In the genomic region with DNA sequence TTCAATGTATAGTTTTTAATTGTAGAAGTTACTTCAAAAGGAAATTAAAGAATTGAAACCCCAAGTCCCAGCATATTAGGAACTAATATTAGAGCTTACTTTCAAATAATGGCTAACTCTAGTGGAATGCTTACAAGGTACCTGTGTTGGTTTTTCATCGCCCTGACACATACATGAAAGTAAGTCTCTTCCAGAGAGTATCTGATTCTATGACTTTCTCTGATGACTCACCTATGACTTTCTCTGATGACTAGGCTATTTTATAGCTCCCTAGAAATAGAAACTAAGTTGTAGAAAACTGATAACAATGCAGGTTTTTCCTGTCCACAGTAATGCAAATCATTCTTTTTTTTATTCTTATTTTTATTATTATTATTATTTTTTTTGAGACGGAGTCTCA, we compare ENCODE assay signal across 9 cellular contexts. TPM values are rescaled to one million over a fixed set of nuclear protein-coding genes. Genes with fewer than 3 reads are reported as not detected.
A peak's percentile ranks its signal among the peaks of the same experiment; 100 is the strongest.
DNase-seq lines count a peak whose midpoint lies in the region; ATAC-seq, FAIRE-seq and TF ChIP-seq lines count a peak whose summit lies in the region.
"Had no signal": no experiment of that assay in that cellular context is flagged by ENCODE, and none has a peak within 500 bp of the region (broad histone marks: within the 10 kb centered on the region; RNA-seq: fewer than 3 reads in every experiment).

No MANE protein-coding gene starts in this region.

- H4K20me1 ChIP-seq in astrocyte (ENCODE audit: insufficient read depth, low read length): no peaks in the 10 kb centered on the region

- FAIRE-seq in astrocyte (lab: Jason Lieb, UNC): peak; percentile 82
- FAIRE-seq: G401.6 had no signal

- H3K36me3 ChIP-seq in breast epithelium (no peaks in the 10 kb centered on the region), astrocyte (ENCODE audit: insufficient read depth, low read length) (no peaks in the 10 kb centered on the region)

- H3K4me3 Mint-ChIP-seq in MCF 10A (ENCODE audit: unreplicated experiment) (no peak overlapping the region), astrocyte (ENCODE audit: unreplicated experiment) (no peak overlapping the region)

- TF ChIP-seq CTCF in MCF 10A (IDR thresholded peaks at IDR 0.05; ENCODE audit: unreplicated experiment): no peak
- no peak for TF ChIP-seq CTCF in breast epithelium (IDR thresholded peaks at IDR 0.05)
- no peak for TF ChIP-seq CTCF in astrocyte (IDR thresholded peaks at IDR 0.05; ENCODE audit: insufficient read depth, low read depth, low read length)

- no peaks in the 10 kb centered on the region for H3K79me2 ChIP-seq in astrocyte (ENCODE audit: insufficient read depth, low read length)

- H3K4me2 ChIP-seq in astrocyte (ENCODE audit: low read length): peak overlapping the region; percentile 6

- H3K9ac ChIP-seq in astrocyte (ENCODE audit: low read length): no peak overlapping the region

- no TSS peak for BruUV-seq in MCF 10A (replicated peaks; lab: Mats Ljungman, UMichigan)

- H3K27me3 Mint-ChIP-seq in MCF 10A (ENCODE audit: insufficient read depth, unreplicated experiment): no peaks in the 10 kb centered on the region
- no peaks in the 10 kb centered on the region for H3K27me3 Mint-ChIP-seq in astrocyte (ENCODE audit: low read depth, unreplicated experiment)

- H3K4me1 ChIP-seq in breast epithelium: peaks cover 3% of the 10 kb centered on the region in 2 donors
- H3K4me1 ChIP-seq in astrocyte (ENCODE audit: insufficient read depth, low read length): peaks cover 2% of the 10 kb centered on the region

- H3K9me3 ChIP-seq in breast epithelium: no peaks in the 10 kb centered on the region
- peaks cover 8% of the 10 kb centered on the region for H3K9me3 ChIP-seq in astrocyte (ENCODE audit: insufficient read depth, low read depth, low read length)

- no peaks in the 10 kb centered on the region for H3K9me3 Mint-ChIP-seq in MCF 10A (ENCODE audit: unreplicated experiment)
- H3K9me3 Mint-ChIP-seq in astrocyte (ENCODE audit: unreplicated experiment): peaks cover 14% of the 10 kb centered on the region

- no peak for TF ChIP-seq POLR2A in breast epithelium (IDR thresholded peaks at IDR 0.05)

- CTCF ChIA-PET in MCF 10A (lab: Yijun Ruan, JAX): interaction anchor here (0.5 to 1.0 kb wide), 3 partner anchors 19 to 61 kb away, joined by 3 read pairs; no protein-coding TSS in a partner anchor

- H3K27ac ChIP-seq in breast epithelium (no peak overlapping the region), astrocyte (ENCODE audit: low read depth, low read length) (no peak overlapping the region)

- H3K27me3 ChIP-seq in breast epithelium (no peaks in the 10 kb centered on the region), astrocyte (ENCODE audit: insufficient read depth, low read length) (no peaks in the 10 kb centered on the region)

- H3K36me3 Mint-ChIP-seq in MCF 10A (ENCODE audit: insufficient read depth, unreplicated experiment) (no peaks in the 10 kb centered on the region), astrocyte (ENCODE audit: low read depth, unreplicated experiment) (peaks cover 8% of the 10 kb centered on the region)

- peak; percentile 50 for ATAC-seq in HG03280 (IDR thresholded peaks at IDR 0.05; ENCODE audit: unreplicated experiment)
- no peak for ATAC-seq in Right ventricle myocardium superior (ENCODE audit: poor library complexity)

- no peak overlapping the region for H2AFZ ChIP-seq in astrocyte (ENCODE audit: low read depth, low read length)

- H3K4me3 ChIP-seq in breast epithelium: no peak overlapping the region
- H3K4me3 ChIP-seq in astrocyte (ENCODE audit: insufficient read depth, low read depth, low read length): no peak overlapping the region

- H3K27ac Mint-ChIP-seq in MCF 10A (ENCODE audit: low read depth, unreplicated experiment): peak overlapping the region; percentile 59
- H3K27ac Mint-ChIP-seq in astrocyte (ENCODE audit: unreplicated experiment): peak overlapping the region; percentile 68

- POLR2A ChIA-PET in MCF 10A (lab: Yijun Ruan, JAX): interaction anchor here (0.7 to 3.2 kb wide), 12 partner anchors 9 to 114 kb away, joined by 3 to 28 read pairs (median 4); a partner anchor contains a TSS

- DNase-seq in MCF 10A (ENCODE audit: unreplicated experiment): peak; percentile 74
- no peak for DNase-seq in breast epithelium (ENCODE audit: low spot score in 2 of 2)
- peak; percentile 78 for DNase-seq in astrocyte (ENCODE audit: low read depth)
- DNase-seq in stromal cell of bone marrow (ENCODE audit: low read depth): peak; percentile 59
- no peak for DNase-seq in NCI-H345 (lab: John Stamatoyannopoulos, UW)
- no peak for DNase-seq in posterior cingulate gyrus
- DNase-seq in Right ventricle myocardium superior: no peak

- H3K4me1 Mint-ChIP-seq in MCF 10A (ENCODE audit: insufficient read depth, unreplicated experiment): peaks cover 30% of the 10 kb centered on the region
- H3K4me1 Mint-ChIP-seq in astrocyte (ENCODE audit: low read depth, unreplicated experiment): peaks cover 14% of the 10 kb centered on the region

- intact Hi-C loops in MCF 10A (cut with micrococcal nuclease): loop anchor here (1.0 kb wide), 1 partner anchor 35 kb away; no protein-coding TSS in a partner anchor
- intact Hi-C loops in breast epithelium (cut with DNase I; ENCODE audit: low total_unique reads): no loop called here
- intact Hi-C loops in posterior cingulate gyrus (cut with DNase I): no loop called here
- intact Hi-C loops in Right ventricle myocardium superior (cut with DNase I): no loop called here

RNA-seq across cellular contexts. Expression of a gene that starts 33.6 kb away (rescaled TPM):
- total RNA-seq in MCF 10A (2022) (not detected in 2 replicates), breast epithelium (1,000 to 10,000 TPM in 1 of 3 donors, 100 to 1,000 TPM in 1, 1 to 10 TPM in 1; 2.1 to 1,213 (median 247) TPM), astrocyte (2.6 and 8.4 TPM in 2 replicates), Right ventricle myocardium superior (not detected)

Comparison
In these comparisons a context has a peak if more than half of its experiments do, and no peak if none do; other contexts are left out.
1. DNase-seq: peak in MCF 10A (single experiment), astrocyte (single experiment) and stromal cell of bone marrow (single experiment); none in breast epithelium (0 of 2), NCI-H345 (single experiment), posterior cingulate gyrus (0 of 10) and Right ventricle myocardium superior (single experiment).